Comparison of ENCODE assay signal across 1 cellular context in genomic region chr6:144285798-144286502, GRCh38.
TF ChIP-seq lines count a peak whose summit lies in the region.

No MANE protein-coding gene starts in this region.

TF ChIP-seq in endothelial cell of umbilical vein, 7 proteins besides CTCF, POLR2A, EP300 and RAD21:
- TF ChIP-seq MYC (IDR thresholded peaks at IDR 0.05; ENCODE audit: low read depth, low read length): no peak
- TF ChIP-seq POLR2AphosphoS5 (IDR thresholded peaks at IDR 0.05; ENCODE audit: insufficient read depth, low read depth, low read length): peak; percentile 34
